ENCODE assay signal across 36 cellular contexts in the genomic region with DNA sequence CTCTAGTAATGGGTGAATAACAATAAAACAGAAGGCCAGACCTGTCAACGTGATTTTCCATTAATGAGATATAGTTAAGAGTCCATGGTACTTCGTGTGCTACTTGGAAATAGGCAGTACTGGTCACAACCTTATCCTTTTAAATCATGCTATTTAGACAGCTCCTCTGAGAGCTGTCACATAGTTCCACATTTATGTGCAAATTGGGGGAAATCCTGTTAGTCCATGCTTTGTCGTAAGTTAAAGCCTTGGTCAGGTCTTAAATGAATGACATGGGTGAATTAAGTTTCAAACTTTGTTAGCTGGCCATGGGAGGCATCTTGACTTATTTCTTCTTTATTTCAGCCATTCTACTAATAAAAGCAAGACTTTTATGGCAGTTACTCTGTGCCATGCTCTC.
"Had no signal": no experiment of that assay in that cellular context is flagged by ENCODE, and none has a peak within 500 bp of the region (broad histone marks: within the 10 kb centered on the region; RNA-seq: fewer than 3 reads in every experiment).

No MANE protein-coding gene starts in this region.

- H3K4me3 Mint-ChIP-seq: activated CD4-positive, alpha-beta memory T cell treated with anti-CD3 and anti-CD28 coated beads for 36 hours; activated CD4-positive, alpha-beta T cell treated with anti-CD3 and anti-CD28 coated beads, Interleukin-2, amount 10 ng/mL, durations not matched to agents 24 days and 14 days; activated CD8-positive, alpha-beta T cell treated with anti-CD3 and anti-CD28 coated beads for 36 hours; activated naive CD4-positive, alpha-beta T cell treated with anti-CD3 and anti-CD28 coated beads for 36 hours; activated naive CD8-positive, alpha-beta T cell treated with anti-CD3 and anti-CD28 coated beads for 36 hours; activated T-cell treated with anti-CD3 and anti-CD28 coated beads, Interleukin-2, amount 50 U/mL, for 4 hours; activated T-cell treated with anti-CD3 and anti-CD28 coated beads, Interleukin-2, amount 50 U/mL, for 72 hours; activated T-helper 1 cell treated with anti-CD3 and anti-CD28 coated beads, Interleukin-12 subunit alpha, Interleukin-12 subunit beta, Interleukin-2, Interleukin-4 antibody, amounts not matched to agents 30 ng/mL and 10 ng/mL and 1 ng/mL, durations not matched to agents 14 hours and 24 hours and 36 hours; activated T-helper 17 cell treated with anti-CD3 and anti-CD28 coated beads, Interleukin-2, amount 50 U/mL, for 72 hours; T-helper 1 cell treated with Interleukin-12 subunit alpha and Interleukin-12 subunit beta and Interleukin-4 antibody, amounts not matched to agents 30 μg/mL and 1 μg/mL, for 36 hours; T-helper 2 cell treated with Interferon-gamma antibody and Interleukin-4, amounts not matched to agents 5 μg/mL and 100 μg/mL, for 36 hours; WTC11 had no signal

- H3K4me1 Mint-ChIP-seq: activated CD4-positive, alpha-beta T cell treated with anti-CD3 and anti-CD28 coated beads, Interleukin-2, amount 10 ng/mL, durations not matched to agents 24 days and 14 days; activated naive CD8-positive, alpha-beta T cell treated with anti-CD3 and anti-CD28 coated beads for 36 hours; activated T-helper 17 cell treated with anti-CD3 and anti-CD28 coated beads, Interleukin-2, amount 50 U/mL, for 72 hours had no signal

- H3K4me3 ChIP-seq: adrenal gland, body of pancreas, breast epithelium had no signal

- DNase-seq: activated CD4-positive, alpha-beta memory T cell treated with anti-CD3 and anti-CD28 coated beads for 36 hours; activated CD4-positive, alpha-beta T cell treated with anti-CD3 and anti-CD28 coated beads for 4 hours; activated CD4-positive, alpha-beta T cell treated with anti-CD3 and anti-CD28 coated beads, Interleukin-2, amount 10 ng/mL, durations not matched to agents 24 days and 14 days; activated CD4-positive, alpha-beta T cell treated with anti-CD3 and anti-CD28 coated beads, Interleukin-2, amount 50 U/mL, for 1 hour; activated CD4-positive, alpha-beta T cell treated with anti-CD3 and anti-CD28 coated beads, Interleukin-2, amount 50 U/mL, for 4 hours; activated CD4-positive, CD25-positive, alpha-beta regulatory T cell treated with anti-CD3 and anti-CD28 coated beads, Interleukin-2, amount 50 U/mL, for 72 hours; activated CD8-positive, alpha-beta memory T cell treated with anti-CD3 and anti-CD28 coated beads, Interleukin-2, amount 50 U/mL, for 4 hours; activated CD8-positive, alpha-beta T cell treated with anti-CD3 and anti-CD28 coated beads for 36 hours; activated effector memory CD4-positive, alpha-beta T cell treated with anti-CD3 and anti-CD28 coated beads, Interleukin-2, amount 50 U/mL, for 16 hours; activated gamma-delta T cell treated with Interleukin-2 at 50 U/mL for 16 hours; activated naive CD4-positive, alpha-beta T cell; activated naive CD4-positive, alpha-beta T cell treated with anti-CD3 and anti-CD28 coated beads for 36 hours; activated naive CD4-positive, alpha-beta T cell treated with anti-CD3 and anti-CD28 coated beads, Interleukin-2, amount 50 U/mL, for 16 hours; activated naive CD8-positive, alpha-beta T cell treated with anti-CD3 and anti-CD28 coated beads for 36 hours; activated T-cell treated with anti-CD3 and anti-CD28 coated beads for 4 hours; activated T-cell treated with anti-CD3 and anti-CD28 coated beads, Interleukin-2, amount 50 U/mL, for 1 hour; activated T-cell treated with anti-CD3 and anti-CD28 coated beads, Interleukin-2, amount 50 U/mL, for 4 hours; activated T-cell treated with anti-CD3 and anti-CD28 coated beads, Interleukin-2, amount 50 U/mL, for 72 hours; adrenal gland; amniotic stem cell; aorta; body of pancreas; brain microvascular endothelial cell; central memory CD4-positive, alpha-beta T cell; T-helper 1 cell; T-helper 2 cell; T-helper 9 cell; WERI-Rb-1 had no signal

- H3K9me3 Mint-ChIP-seq: activated CD4-positive, alpha-beta memory T cell treated with anti-CD3 and anti-CD28 coated beads for 36 hours; activated CD4-positive, alpha-beta T cell treated with anti-CD3 and anti-CD28 coated beads, Interleukin-2, amount 10 ng/mL, durations not matched to agents 24 days and 14 days; activated CD8-positive, alpha-beta T cell treated with anti-CD3 and anti-CD28 coated beads for 36 hours; activated naive CD4-positive, alpha-beta T cell treated with anti-CD3 and anti-CD28 coated beads for 36 hours; activated naive CD4-positive, alpha-beta T cell treated with anti-CD3 and anti-CD28 coated beads, Interleukin-2, amount 50 U/mL, for 72 hours; activated naive CD8-positive, alpha-beta T cell treated with anti-CD3 and anti-CD28 coated beads for 36 hours; activated T-cell treated with anti-CD3 and anti-CD28 coated beads, Interleukin-2, amount 50 U/mL, for 4 hours; activated T-cell treated with anti-CD3 and anti-CD28 coated beads, Interleukin-2, amount 50 U/mL, for 72 hours; activated T-helper 1 cell treated with anti-CD3 and anti-CD28 coated beads, Interleukin-12 subunit alpha, Interleukin-12 subunit beta, Interleukin-2, Interleukin-4 antibody, amounts not matched to agents 30 ng/mL and 10 ng/mL and 1 ng/mL, durations not matched to agents 14 hours and 24 hours and 36 hours; activated T-helper 17 cell treated with anti-CD3 and anti-CD28 coated beads, Interleukin-2, amount 50 U/mL, for 72 hours; T-helper 1 cell treated with Interleukin-12 subunit alpha and Interleukin-12 subunit beta and Interleukin-4 antibody, amounts not matched to agents 30 μg/mL and 1 μg/mL, for 36 hours; T-helper 2 cell treated with Interferon-gamma antibody and Interleukin-4, amounts not matched to agents 5 μg/mL and 100 μg/mL, for 36 hours; WTC11 had no signal

- H3K9me3 ChIP-seq: adrenal gland, body of pancreas, breast epithelium had no signal

- H3K27ac Mint-ChIP-seq: activated CD4-positive, alpha-beta memory T cell treated with anti-CD3 and anti-CD28 coated beads for 36 hours; activated CD4-positive, alpha-beta T cell treated with anti-CD3 and anti-CD28 coated beads, Interleukin-2, amount 10 ng/mL, durations not matched to agents 24 days and 14 days; activated CD8-positive, alpha-beta T cell treated with anti-CD3 and anti-CD28 coated beads for 36 hours; activated naive CD4-positive, alpha-beta T cell treated with anti-CD3 and anti-CD28 coated beads for 36 hours; activated naive CD4-positive, alpha-beta T cell treated with anti-CD3 and anti-CD28 coated beads, Interleukin-2, amount 50 U/mL, for 72 hours; activated naive CD8-positive, alpha-beta T cell treated with anti-CD3 and anti-CD28 coated beads for 36 hours; activated T-cell treated with anti-CD3 and anti-CD28 coated beads, Interleukin-2, amount 50 U/mL, for 72 hours; activated T-helper 1 cell treated with anti-CD3 and anti-CD28 coated beads, Interleukin-12 subunit alpha, Interleukin-12 subunit beta, Interleukin-2, Interleukin-4 antibody, amounts not matched to agents 30 ng/mL and 10 ng/mL and 1 ng/mL, durations not matched to agents 14 hours and 24 hours and 36 hours; activated T-helper 17 cell treated with anti-CD3 and anti-CD28 coated beads, Interleukin-2, amount 50 U/mL, for 72 hours; T-helper 1 cell treated with Interleukin-12 subunit alpha and Interleukin-12 subunit beta and Interleukin-4 antibody, amounts not matched to agents 30 μg/mL and 1 μg/mL, for 36 hours; T-helper 2 cell treated with Interferon-gamma antibody and Interleukin-4, amounts not matched to agents 5 μg/mL and 100 μg/mL, for 36 hours; WTC11 had no signal

- H3K36me3 Mint-ChIP-seq: activated CD4-positive, alpha-beta memory T cell treated with anti-CD3 and anti-CD28 coated beads for 36 hours; activated naive CD4-positive, alpha-beta T cell treated with anti-CD3 and anti-CD28 coated beads, Interleukin-2, amount 50 U/mL, for 72 hours; activated naive CD8-positive, alpha-beta T cell treated with anti-CD3 and anti-CD28 coated beads for 36 hours; WTC11 had no signal

- H3K36me3 ChIP-seq: adrenal gland, brain microvascular endothelial cell, breast epithelium, WERI-Rb-1 had no signal

- ATAC-seq: activated CD8-positive, alpha-beta T cell treated with anti-CD3 and anti-CD28 coated beads for 36 hours; activated naive CD4-positive, alpha-beta T cell treated with anti-CD3 and anti-CD28 coated beads, Interleukin-2, amount 50 U/mL, for 72 hours; activated T-cell treated with anti-CD3 and anti-CD28 coated beads, Interleukin-2, amount 50 U/mL, for 4 hours; activated T-cell treated with anti-CD3 and anti-CD28 coated beads, Interleukin-2, amount 50 U/mL, for 72 hours; activated T-helper 17 cell treated with anti-CD3 and anti-CD28 coated beads, Interleukin-2, amount 50 U/mL, for 72 hours; body of pancreas; WTC11 had no signal

- H3K27me3 ChIP-seq: adrenal gland, body of pancreas, brain microvascular endothelial cell, breast epithelium had no signal

- H3K4me1 ChIP-seq: adrenal gland, body of pancreas, breast epithelium had no signal

- FAIRE-seq: astrocyte had no signal

- H3K27ac ChIP-seq: adrenal gland, brain microvascular endothelial cell, WERI-Rb-1 had no signal
